Comparison of ENCODE assay signal across 21 cellular contexts in the genomic region with DNA sequence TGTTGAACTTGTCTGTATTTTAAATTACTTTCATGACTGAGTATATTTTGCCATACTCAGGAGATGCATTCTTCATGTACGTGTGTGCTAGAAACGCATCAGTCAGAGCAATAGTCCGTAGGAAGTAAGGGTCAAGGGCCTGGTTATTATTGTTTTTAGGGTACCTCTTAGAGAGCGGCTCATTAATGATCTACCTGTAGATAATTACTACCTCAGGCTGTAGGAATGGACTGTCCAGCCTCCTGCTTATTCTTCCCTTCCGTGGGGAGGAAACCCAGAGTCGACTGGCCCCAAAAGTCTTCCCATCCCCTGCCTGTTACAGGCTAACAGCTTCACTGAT. TPM values are rescaled to one million over a fixed set of nuclear protein-coding genes. Genes with fewer than 3 reads are reported as not detected.
A peak's percentile ranks its signal among the peaks of the same experiment; 100 is the strongest.
DNase-seq lines count a peak whose midpoint lies in the region; TF ChIP-seq lines count a peak whose summit lies in the region.
"Had no signal": no experiment of that assay in that cellular context is flagged by ENCODE, and none has a peak within 500 bp of the region (broad histone marks: within the 10 kb centered on the region; RNA-seq: fewer than 3 reads in every experiment).

No MANE protein-coding gene starts in this region.

- H3K27ac ChIP-seq in VCaP (peak overlapping the region; percentile 90), hepatocyte (peak overlapping the region; percentile 79), vagina (peak overlapping the region; percentile 25)
- H3K27ac ChIP-seq: cardiac muscle cell had no signal

- H2AFZ ChIP-seq in hepatocyte = no peak overlapping the region

- H3K4me2 ChIP-seq in hepatocyte = peak overlapping the region; percentile 64

- H3K27me3 ChIP-seq in hepatocyte (no peaks in the 10 kb centered on the region), vagina (no peaks in the 10 kb centered on the region)
- H3K27me3 ChIP-seq: cardiac muscle cell had no signal

- peak overlapping the region; percentile 86 for H3K27ac Mint-ChIP-seq in activated T-cell treated with anti-CD3 and anti-CD28 coated beads, Interleukin-2, amount 50 U/mL, for 24 hours

- TF ChIP-seq POLR2A in vagina (IDR thresholded peaks at IDR 0.05) = no peak

- no peaks in the 10 kb centered on the region for H3K9me3 ChIP-seq in hepatocyte (ENCODE audit: low read depth)
- H3K9me3 ChIP-seq in vagina = no peaks in the 10 kb centered on the region

- 56% methylated on average over 6 of the region's 6 CpGs for WGBS in hepatocyte (ENCODE audit: low lambda C conversion rate, missing lambda C conversion rate)

- H3K9me2 ChIP-seq in hepatocyte (replicated peaks; ENCODE audit: insufficient read depth) = no peaks in the 10 kb centered on the region

- H3K27me3 Mint-ChIP-seq in activated T-cell treated with anti-CD3 and anti-CD28 coated beads, Interleukin-2, amount 50 U/mL, for 24 hours = no peaks in the 10 kb centered on the region
- H3K27me3 Mint-ChIP-seq: IgD-negative memory B cell had no signal

- peak overlapping the region; percentile 7 for H3K4me3 Mint-ChIP-seq in activated T-cell treated with anti-CD3 and anti-CD28 coated beads, Interleukin-2, amount 50 U/mL, for 24 hours
- H3K4me3 Mint-ChIP-seq: activated T-cell treated with anti-CD3 and anti-CD28 coated beads, Interleukin-2, amount 50 U/mL, for 4 hours; neural crest cell had no signal

- H3K4me1 ChIP-seq in hepatocyte (ENCODE audit: insufficient read depth) = peaks cover 12% of the 10 kb centered on the region
- H3K4me1 ChIP-seq in vagina = peaks cover 49% of the 10 kb centered on the region

- intact Hi-C loops in vagina (cut with DNase I) = no loop called here

- H3K36me3 ChIP-seq in hepatocyte (replicated peaks; ENCODE audit: insufficient read depth, low read depth) (no peaks in the 10 kb centered on the region), vagina (no peaks in the 10 kb centered on the region)
- H3K36me3 ChIP-seq: cardiac muscle cell had no signal

- no peak overlapping the region for H3K4me3 ChIP-seq in hepatocyte
- H3K4me3 ChIP-seq in vagina = no peak overlapping the region
- H3K4me3 ChIP-seq: cardiac muscle cell had no signal

- peaks cover 90% of the 10 kb centered on the region for H3K4me1 Mint-ChIP-seq in activated T-cell treated with anti-CD3 and anti-CD28 coated beads, Interleukin-2, amount 50 U/mL, for 24 hours (ENCODE audit: low read depth)

- H3K36me3 Mint-ChIP-seq in activated T-cell treated with anti-CD3 and anti-CD28 coated beads, Interleukin-2, amount 50 U/mL, for 24 hours (ENCODE audit: low read depth) = peaks cover 13% of the 10 kb centered on the region

- no peak for TF ChIP-seq CTCF in VCaP (conservative IDR thresholded peaks at IDR 0.05)
- no peak for TF ChIP-seq CTCF in hepatocyte (IDR thresholded peaks at IDR 0.05; ENCODE audit: poor library complexity)
- no peak for TF ChIP-seq CTCF in vagina (IDR thresholded peaks at IDR 0.05)

- H3K79me2 ChIP-seq in hepatocyte = peaks cover 21% of the 10 kb centered on the region

- DNase-seq in activated T-cell treated with anti-CD3 and anti-CD28 coated beads, Interleukin-2, amount 50 U/mL, for 24 hours = no peak
- no peak for DNase-seq in activated T-cell treated with anti-CD3 and anti-CD28 coated beads, Interleukin-2, amount 50 U/mL, for 1 hour
- DNase-seq in hepatocyte (ENCODE audit: low spot score) (peak; percentile 42), vagina (ENCODE audit: extremely low spot score in 2 of 2) (no peak), putamen (ENCODE audit: low spot score) (no peak), NCI-H1105 treated with DMSO at 0.1 percent for 48 hours (lab: John Stamatoyannopoulos, UW) (no peak), epidermal melanocyte (ENCODE audit: insufficient read length, low spot score) (no peak)
- DNase-seq: activated CD4-positive, alpha-beta T cell treated with anti-CD3 and anti-CD28 coated beads for 48 hours; activated T-cell treated with anti-CD3 and anti-CD28 coated beads, Interleukin-2, amount 50 U/mL, for 4 hours; effector CD4-positive, alpha-beta T cell; GF-D8; mesendoderm; NCI-H187 treated with DMSO at 0.1 percent for 48 hours; stimulated activated CD4-positive, alpha-beta T cell treated with anti-CD3 and anti-CD28 coated beads, Interleukin-12 subunit alpha, Interleukin-12 subunit beta, amount 100 ng/mL, for 4 hours; stimulated activated naive CD4-positive, alpha-beta T cell; T1000; trophoblast cell had no signal

- H4K20me1 ChIP-seq in hepatocyte (ENCODE audit: insufficient read depth, poor library complexity, severe bottlenecking) = no peaks in the 10 kb centered on the region

- H3K9me3 Mint-ChIP-seq in activated T-cell treated with anti-CD3 and anti-CD28 coated beads, Interleukin-2, amount 50 U/mL, for 24 hours = no peaks in the 10 kb centered on the region
- H3K9me3 Mint-ChIP-seq: activated T-cell treated with anti-CD3 and anti-CD28 coated beads, Interleukin-2, amount 50 U/mL, for 4 hours; IgD-negative memory B cell had no signal

RNA-seq across cellular contexts. Expression of gene TTC39C, which starts 36.3 kb away (rescaled TPM):
- total RNA-seq in hepatocyte = 36.7 and 41.6 TPM in 2 replicates
- polyA plus RNA-seq in hepatocyte = 17.2 and 23.9 TPM in 2 replicates
- total RNA-seq in vagina = 42.5 TPM

Comparison
In these comparisons a context has a peak if more than half of its experiments do, and no peak if none do; other contexts are left out.
1. H3K27ac ChIP-seq: peak in every context shown above with its lines; median percentile 90 in VCaP; 79 in hepatocyte; 25 in vagina.